Comparison of ENCODE assay signal across 8 cellular contexts in genomic region chr16:30534368-30535105, GRCh38. TPM values are rescaled to one million over a fixed set of nuclear protein-coding genes. Genes with fewer than 3 reads are reported as not detected.
DNase-seq lines count a peak whose midpoint lies in the region; ATAC-seq and TF ChIP-seq lines count a peak whose summit lies in the region.

TSS of gene ZNF747 (minus strand) at chr16:30534858. CDS start at chr16:30534679, 179 bp downstream.

- H3K27ac ChIP-seq in KMS-11: peak within 1 kb of the TSS; percentile 91
- peak within 1 kb of the TSS; percentile 90 to 96 (median 94) for H3K27ac ChIP-seq in Peyer's patch

- no peaks in the 10 kb centered on the region for H4K20me1 ChIP-seq in KMS-11 (ENCODE audit: insufficient read depth)

- no peaks in the 10 kb centered on the region; the same call in 1 of the 2 replicates for H3K79me2 ChIP-seq in KMS-11 (ENCODE audit: insufficient read depth, low read depth)

- ATAC-seq in GM21423 (IDR thresholded peaks at IDR 0.05; ENCODE audit: unreplicated experiment): peak; percentile 56
- ATAC-seq in esophagus mucosa: peak; percentile 89

- DNase-seq in COR-L47 (lab: John Stamatoyannopoulos, UW): peak; percentile 90
- peak; percentile 91 to 97 (median 94) for DNase-seq in Peyer's patch
- DNase-seq in activated T-cell treated with anti-CD3 and anti-CD28 coated beads, Interleukin-2, amount 50 U/mL, for 48 hours: peak; percentile 93 to 94
- DNase-seq in myocyte (ENCODE audit: low read depth): peak; percentile 91
- DNase-seq in stimulated activated CD8-positive, alpha-beta memory T cell treated with anti-CD3 and anti-CD28 coated beads, Interleukin-7, amount 100 ng/mL, for 4 hours (ENCODE audit: low read depth in 2 of 2): peak; percentile 85 to 90

- TF ChIP-seq POLR2A in Peyer's patch (IDR thresholded peaks at IDR 0.05): peak; percentile 38 to 60

- H3K9me3 ChIP-seq in Peyer's patch: no peaks in the 10 kb centered on the region

- peak within 1 kb of the TSS; percentile 81 for H3K4me2 ChIP-seq in KMS-11

- no peaks in the 10 kb centered on the region for H3K36me3 ChIP-seq in KMS-11 (ENCODE audit: insufficient read depth)
- peaks cover 0 to 15% (median 0%) of the 10 kb centered on the region in 3 donors for H3K36me3 ChIP-seq in Peyer's patch

- H3K9ac ChIP-seq in KMS-11: peak within 1 kb of the TSS; percentile 98

- peaks cover 22% of the 10 kb centered on the region for H3K4me1 ChIP-seq in KMS-11 (ENCODE audit: low read depth, poor library complexity, severe bottlenecking)
- peaks cover 0 to 19% (median 0%) of the 10 kb centered on the region in 4 donors for H3K4me1 ChIP-seq in Peyer's patch

- no peak for TF ChIP-seq CTCF in KMS-11 (conservative IDR thresholded peaks at IDR 0.05; ENCODE audit: low read depth, low read length)
- peak in 2 of 6 experiments; percentile 5 to 7 for TF ChIP-seq CTCF in Peyer's patch (IDR thresholded peaks at IDR 0.05)

- H3K27me3 ChIP-seq in KMS-11 (ENCODE audit: insufficient read depth, low read depth): no peaks in the 10 kb centered on the region
- no peaks in the 10 kb centered on the region for H3K27me3 ChIP-seq in Peyer's patch

- H3K4me3 ChIP-seq in KMS-11 (IDR thresholded peaks at IDR 0.05; ENCODE audit: insufficient read depth, low read depth, low read length) (peak within 1 kb of the TSS; percentile 28), Peyer's patch (peak within 1 kb of the TSS; percentile 54 to 79 (median 72))

- H2AFZ ChIP-seq in KMS-11 (ENCODE audit: low read depth): peak within 1 kb of the TSS; percentile 86

RNA-seq across cellular contexts. Expression of gene ZNF747, which starts in this region (rescaled TPM):
- total RNA-seq in Peyer's patch (10 to 100 TPM; 12.4 to 22.8 (median 19.1) TPM), esophagus mucosa (4.7 TPM), myocyte (11.9 and 14.0 TPM in 2 replicates)
- polyA plus RNA-seq in myocyte (2012): 7.6 TPM

Comparison
In these comparisons a context has a peak if more than half of its experiments do, and no peak if none do; other contexts are left out.
1. Peak in every context shown above with its lines: DNase-seq, ATAC-seq, H3K4me3 ChIP-seq and H3K27ac ChIP-seq.